ENCODE assay signal across 6 cellular contexts in the genomic region with DNA sequence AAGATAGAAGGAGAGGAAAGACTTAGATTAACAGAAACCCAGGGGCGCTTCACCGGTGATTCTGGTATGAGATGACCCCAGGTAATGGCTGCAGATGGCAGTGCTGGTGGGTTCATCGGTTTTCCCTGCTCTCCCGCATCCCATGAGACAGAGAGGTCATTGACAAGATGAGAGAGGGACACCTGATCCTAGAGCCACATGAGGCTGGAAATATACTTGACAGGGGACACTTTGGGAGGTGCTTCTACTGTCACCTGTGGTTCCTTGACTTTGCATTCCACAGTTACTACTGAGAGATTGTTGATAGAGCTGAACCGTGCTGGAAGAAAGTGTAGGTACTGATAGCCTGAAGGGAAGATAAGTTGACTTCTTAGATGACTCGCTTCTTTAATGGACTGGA.
"Had no signal": no experiment of that assay in that cellular context is flagged by ENCODE, and none has a peak within 500 bp of the region (broad histone marks: within the 10 kb centered on the region; RNA-seq: fewer than 3 reads in every experiment).

No MANE protein-coding gene starts in this region.

- H3K27ac ChIP-seq: HL-60 had no signal

- H3K4me3 Mint-ChIP-seq: IgD-negative memory B cell had no signal

- DNase-seq: IMR-90, KBM-7, KG1 had no signal

- H3K36me3 Mint-ChIP-seq: IgD-negative memory B cell had no signal

- H3K4me3 ChIP-seq: K562 had no signal
